18 cellular contexts compared by ENCODE assay signal in the genomic region with DNA sequence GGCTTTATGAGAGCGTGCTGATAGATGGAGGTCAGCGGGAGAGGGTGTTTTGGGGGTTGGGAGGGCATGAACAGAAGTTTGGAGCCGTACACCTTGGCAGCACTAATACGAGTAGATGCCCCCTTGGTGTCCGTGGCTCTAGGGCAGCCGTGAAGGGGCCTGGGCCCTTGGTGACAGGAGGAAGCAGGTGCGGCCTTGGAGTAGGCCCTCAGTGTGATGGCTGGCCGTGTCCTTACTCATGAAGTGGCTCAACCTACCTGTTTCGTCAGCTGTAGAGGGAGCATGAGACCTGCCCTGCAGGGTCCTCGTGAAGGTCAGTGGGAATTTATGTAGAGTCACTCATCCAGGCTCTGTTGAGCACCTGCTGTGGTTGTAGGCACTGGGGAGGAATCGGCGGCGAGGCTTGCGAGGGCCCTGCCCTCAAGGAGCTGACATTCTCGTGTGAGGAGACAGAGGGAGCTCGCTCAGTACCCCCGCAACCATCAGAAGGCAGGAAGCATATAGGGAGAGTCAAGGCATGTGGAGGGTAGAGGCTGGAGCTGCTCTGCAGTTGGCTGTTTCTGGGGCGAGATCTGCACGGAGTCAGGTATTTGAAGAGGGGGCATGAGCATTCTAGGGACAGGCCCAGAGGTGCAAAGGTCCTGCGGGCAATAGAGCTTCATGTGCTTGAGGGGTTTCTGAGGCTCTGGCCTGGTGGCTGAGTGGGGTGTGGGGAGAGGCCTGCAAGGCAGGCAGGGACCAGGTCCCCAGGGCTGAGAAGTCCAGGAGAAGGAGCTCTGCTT. TPM values are rescaled to one million over a fixed set of nuclear protein-coding genes. Genes with fewer than 3 reads are reported as not detected.
A peak's percentile ranks its signal among the peaks of the same experiment; 100 is the strongest.
DNase-seq lines count a peak whose midpoint lies in the region; ATAC-seq, FAIRE-seq and TF ChIP-seq lines count a peak whose summit lies in the region.
"Had no signal": no experiment of that assay in that cellular context is flagged by ENCODE, and none has a peak within 500 bp of the region (broad histone marks: within the 10 kb centered on the region; RNA-seq: fewer than 3 reads in every experiment).

No MANE protein-coding gene starts in this region.

- peaks cover 14% of the 10 kb centered on the region; the same call in 1 of the 2 replicates for H4K20me1 ChIP-seq in K562 (replicated peaks; ENCODE audit: control insufficient read depth, insufficient read depth, low read length)

- in situ Hi-C loops in K562 (cut with MboI): no loop called here

- peaks cover 5 to 26% of the 10 kb centered on the region in 2 experiments; a peak in 3 of 5 replicates for H3K4me1 ChIP-seq in K562 (replicated peaks in 1 of 2; ENCODE audit: control insufficient read depth in 2 of 2, insufficient read depth in 2 of 2, low read length in 2 of 2)

- ATAC-seq in natural killer cell (no peak), K562 (no peak), HG02981 (IDR thresholded peaks at IDR 0.05; ENCODE audit: unreplicated experiment) (no peak)
- ATAC-seq in natural killer cell treated with Interleukin-12 subunit alpha and Interleukin-12 subunit beta and Interleukin-15 and Interleukin-18, amount 100 ng/mL, for 72 hours: no peak
- ATAC-seq: PC-3 had no signal

- H3K9me1 ChIP-seq in K562 (ENCODE audit: control insufficient read depth, insufficient read depth, low read length): peaks cover 7% of the 10 kb centered on the region

- BruUV-seq in K562 (replicated peaks; lab: Mats Ljungman, UMichigan) (no TSS peak), Calu3 (replicated peaks; lab: Mats Ljungman, UMichigan) (no TSS peak)

- CTCF ChIA-PET in K562 (lab: Yijun Ruan, JAX; ENCODE audit: low intra/inter-chr PET ratio) (no interaction called here), Calu3 (lab: Charles Lee) (interaction anchor here (0.6 to 2.4 kb wide), 2 partner anchors 63 to 1750 kb away, joined by 4 to 20 read pairs; no protein-coding TSS in a partner anchor)

- no peak overlapping the region for H2AFZ ChIP-seq in K562 (ENCODE audit: low read depth, low read length)

- H3K27ac Mint-ChIP-seq in natural killer cell: peak overlapping the region; percentile 43 to 79
- H3K27ac Mint-ChIP-seq in natural killer cell treated with Interleukin-12 subunit alpha and Interleukin-12 subunit beta and Interleukin-15 and Interleukin-18, amount 100 ng/mL, for 72 hours: peak overlapping the region in 1 of 2 donors; percentile 19
- H3K27ac Mint-ChIP-seq in nephron progenitor cell: peak overlapping the region; percentile 72
- H3K27ac Mint-ChIP-seq in Calu3 (ENCODE audit: unreplicated experiment): no peak overlapping the region
- H3K27ac Mint-ChIP-seq: activated CD4-positive, alpha-beta T cell treated with anti-CD3 and anti-CD28 coated beads for 36 hours; HFFc6 had no signal

- DNase-seq in natural killer cell (no peak), K562 (ENCODE audit: extremely low read depth in 1 of 4, low spot score in 3 of 4) (no peak), nephron progenitor cell (no peak), Calu3 (no peak), COLO668 (lab: John Stamatoyannopoulos, UW; ENCODE audit: unreplicated experiment) (no peak)
- DNase-seq in natural killer cell treated with Interleukin-12 subunit alpha and Interleukin-12 subunit beta and Interleukin-15 and Interleukin-18, amount 100 ng/mL, for 72 hours (ENCODE audit: low spot score): no peak
- DNase-seq: activated CD4-positive, alpha-beta T cell treated with anti-CD3 and anti-CD28 coated beads for 36 hours; activated gamma-delta T cell treated with Interleukin-2 at 50 U/mL for 16 hours; colonic mucosa; foreskin melanocyte; HFFc6; NCI-H82; PC-3; stimulated activated CD4-positive, alpha-beta T cell treated with anti-CD3 and anti-CD28 coated beads, Interleukin-2, amount 100 ng/mL, for 24 hours had no signal

- no peak for FAIRE-seq in K562 (lab: Jason Lieb, UNC)

- no peaks in the 10 kb centered on the region for H3K27me3 ChIP-seq in K562 (ENCODE audit: control insufficient read depth in 2 of 2, insufficient read depth in 2 of 2, low read length in 2 of 2)
- H3K27me3 ChIP-seq: colonic mucosa, vagina had no signal

- H3K36me3 Mint-ChIP-seq in natural killer cell: no peaks in the 10 kb centered on the region
- H3K36me3 Mint-ChIP-seq in natural killer cell treated with Interleukin-12 subunit alpha and Interleukin-12 subunit beta and Interleukin-15 and Interleukin-18, amount 100 ng/mL, for 72 hours: peaks cover 12% of the 10 kb centered on the region
- peaks cover 21% of the 10 kb centered on the region for H3K36me3 Mint-ChIP-seq in nephron progenitor cell (ENCODE audit: low read depth)
- peaks cover 19% of the 10 kb centered on the region for H3K36me3 Mint-ChIP-seq in Calu3 (ENCODE audit: insufficient read depth, unreplicated experiment)

- no peaks in the 10 kb centered on the region; the same call in 1 of the 3 replicates for H3K79me2 ChIP-seq in K562 (ENCODE audit: control insufficient read depth, insufficient read depth, low read length)

- H3K4me3 Mint-ChIP-seq in natural killer cell (no peak overlapping the region), nephron progenitor cell (no peak overlapping the region), Calu3 (ENCODE audit: low read depth, unreplicated experiment) (no peak overlapping the region)
- no peak overlapping the region for H3K4me3 Mint-ChIP-seq in natural killer cell treated with Interleukin-12 subunit alpha and Interleukin-12 subunit beta and Interleukin-15 and Interleukin-18, amount 100 ng/mL, for 72 hours
- H3K4me3 Mint-ChIP-seq: activated CD4-positive, alpha-beta T cell treated with anti-CD3 and anti-CD28 coated beads for 36 hours; HFFc6 had no signal

- H3K27ac ChIP-seq in K562 (ENCODE audit: extremely low read depth, low read depth, low read length): no peak overlapping the region
- H3K27ac ChIP-seq: colonic mucosa, epithelial cell of prostate, vagina had no signal

- no peak for TF ChIP-seq CTCF in natural killer cell (IDR thresholded peaks at IDR 0.05)
- TF ChIP-seq CTCF in K562 (IDR thresholded peaks at IDR 0.05 in 2 of 3, conservative IDR thresholded peaks at IDR 0.05 in 1 of 3; ENCODE audit: insufficient read depth in 2 of 3, low read depth in 1 of 3, low read length in 3 of 3): no peak
- no peak for TF ChIP-seq CTCF in nephron progenitor cell (IDR thresholded peaks at IDR 0.05)
- no peak for TF ChIP-seq CTCF in Calu3 (IDR thresholded peaks at IDR 0.05; ENCODE audit: unreplicated experiment)

- intact Hi-C loops in natural killer cell (cut with micrococcal nuclease): no loop called here
- intact Hi-C loops in K562 (cut with micrococcal nuclease): no loop called here
- intact Hi-C loops in Calu3 (cut with micrococcal nuclease; ENCODE audit: unreplicated experiment): loop anchor here (2.0 kb wide), 1 partner anchor 63 kb away; a partner anchor contains a TSS

- TF ChIP-seq POLR2A in K562 (conservative IDR thresholded peaks at IDR 0.05): no peak

- no peak overlapping the region for H3K9ac ChIP-seq in K562 (ENCODE audit: insufficient read depth in 1 of 2, low read depth in 2 of 2, low read length in 2 of 2)

- POLR2A ChIA-PET in K562 (lab: Yijun Ruan, JAX): interaction anchor here (0.6 kb wide), 1 partner anchor 1822 kb away, joined by 3 read pairs; no protein-coding TSS in a partner anchor

- no peaks in the 10 kb centered on the region for H3K9me3 ChIP-seq in K562 (replicated peaks; ENCODE audit: control insufficient read depth, insufficient read depth, low read depth, low read length)
- H3K9me3 ChIP-seq: colonic mucosa, vagina had no signal

- H3K4me1 Mint-ChIP-seq in natural killer cell: peaks cover 49 to 60% of the 10 kb centered on the region in 2 donors
- peaks cover 29 to 41% of the 10 kb centered on the region in 2 donors for H3K4me1 Mint-ChIP-seq in natural killer cell treated with Interleukin-12 subunit alpha and Interleukin-12 subunit beta and Interleukin-15 and Interleukin-18, amount 100 ng/mL, for 72 hours (ENCODE audit: low read depth in 2 of 2)
- H3K4me1 Mint-ChIP-seq in nephron progenitor cell: peaks cover 15% of the 10 kb centered on the region
- H3K4me1 Mint-ChIP-seq in Calu3 (ENCODE audit: low read depth, unreplicated experiment): peaks cover 19% of the 10 kb centered on the region

- 89% methylated on average over 11 of the region's 20 CpGs for WGBS in K562 (ENCODE audit: insufficient coverage, low coverage, missing lambda C conversion rate)

- H3K9me3 Mint-ChIP-seq in natural killer cell (no peaks in the 10 kb centered on the region), nephron progenitor cell (no peaks in the 10 kb centered on the region), Calu3 (ENCODE audit: low read depth, unreplicated experiment) (no peaks in the 10 kb centered on the region)
- H3K9me3 Mint-ChIP-seq in natural killer cell treated with Interleukin-12 subunit alpha and Interleukin-12 subunit beta and Interleukin-15 and Interleukin-18, amount 100 ng/mL, for 72 hours: no peaks in the 10 kb centered on the region
- H3K9me3 Mint-ChIP-seq: HFFc6 had no signal

- no peak overlapping the region for H3K4me2 ChIP-seq in K562 (ENCODE audit: insufficient read depth, low read length)

- no peaks in the 10 kb centered on the region for H3K27me3 Mint-ChIP-seq in natural killer cell (ENCODE audit: low read depth in 2 of 2)
- H3K27me3 Mint-ChIP-seq in natural killer cell treated with Interleukin-12 subunit alpha and Interleukin-12 subunit beta and Interleukin-15 and Interleukin-18, amount 100 ng/mL, for 72 hours: no peaks in the 10 kb centered on the region
- no peaks in the 10 kb centered on the region for H3K27me3 Mint-ChIP-seq in nephron progenitor cell (ENCODE audit: low read depth, poor library complexity)
- H3K27me3 Mint-ChIP-seq in Calu3 (ENCODE audit: unreplicated experiment): no peaks in the 10 kb centered on the region
- H3K27me3 Mint-ChIP-seq: activated CD4-positive, alpha-beta T cell treated with anti-CD3 and anti-CD28 coated beads for 36 hours had no signal

- peaks cover 24% of the 10 kb centered on the region; the same call in 2 of the 3 replicates for H3K36me3 ChIP-seq in K562 (ENCODE audit: control insufficient read depth, insufficient read depth, low read length)

- H3K4me3 ChIP-seq in K562: no peak overlapping the region
- H3K4me3 ChIP-seq: colonic mucosa, SK-N-MC, vagina had no signal

- TF ChIP-seq RAD21 in K562 (CRISPR knock-in tag; conservative IDR thresholded peaks at IDR 0.05 in 1 of 2, IDR thresholded peaks at IDR 0.05 in 1 of 2): no peak

- TF ChIP-seq EP300 in K562 (IDR thresholded peaks at IDR 0.05; ENCODE audit: low read length): no peak

RNA-seq across cellular contexts. Expression of a gene that starts 39.6 kb away (rescaled TPM):
- total RNA-seq in natural killer cell: 10 to 100 TPM; 47.4 to 53.7 (median 53.2) TPM
- 10 to 100 TPM; 31.9 to 43.4 TPM for total RNA-seq in natural killer cell treated with Interleukin-12 subunit alpha and Interleukin-12 subunit beta and Interleukin-15 and Interleukin-18, amount 100 ng/mL, for 72 hours
- 31.5 and 43.3 TPM in 2 replicates for total RNA-seq in K562 (2011; cell fraction: chromatin; rRNA removed; ENCODE audit: low replicate concordance)
- total RNA-seq in K562 (2011; cell fraction: nucleolus; rRNA removed): 21.1 and 22.2 TPM in 2 replicates
- total RNA-seq in K562 (2011; cell fraction: nucleoplasm; rRNA removed): 21.2 and 22.4 TPM in 2 replicates
- 5.2 and 8.2 TPM in 2 replicates for total RNA-seq in K562 (2014; rRNA removed)
- total RNA-seq in K562 (2014; rRNA removed; fragmentation: Illumina TruSeq; extraction: Trizol): 1.9 and 2.4 TPM in 2 replicates
- 3.1 and 3.3 TPM in 2 replicates for total RNA-seq in K562 (2015; rRNA removed; fragmentation: Illumina TruSeq; extraction: Trizol)
- 11.5 and 12.6 TPM in 2 replicates for total RNA-seq in K562 (2021)
- 7.5 and 10.0 TPM in 2 replicates for polyA plus RNA-seq in K562 (2011; rRNA removed)
- polyA plus RNA-seq in K562 (2011; cell fraction: cytosol; rRNA removed): 7.8 and 8.5 TPM in 2 replicates
- polyA plus RNA-seq in K562 (2011; cell fraction: nucleus; rRNA removed): 9.0 and 10.7 TPM in 2 replicates
- 8.6 and 10.2 TPM in 2 replicates for polyA plus RNA-seq in K562 (2012)
- 5.6 and 5.8 TPM in 2 replicates for polyA plus RNA-seq in K562 (2014; fragmentation: Illumina TruSeq; extraction: Trizol)
- under 1 TPM; 0.20 to 0.34 TPM for polyA plus RNA-seq in K562 (2014; fragmentation: Nextera tagmentation; extraction: Ambion mirVana)
- 7.1 and 7.9 TPM in 2 replicates for polyA plus RNA-seq in K562 (2014; rRNA removed)
- polyA minus RNA-seq in K562 (2011; rRNA and poly(A)+ RNA removed): 8.5 and 9.0 TPM in 2 replicates
- polyA minus RNA-seq in K562 (2011; cell fraction: cytosol; rRNA and poly(A)+ RNA removed): 5.6 and 15.4 TPM in 2 replicates
- polyA minus RNA-seq in K562 (2011; cell fraction: nucleus; rRNA and poly(A)+ RNA removed): 7.1 and 12.8 TPM in 2 replicates
- 27.6 and 28.2 TPM in 2 replicates for total RNA-seq in Calu3 (2022)
